ENCODE assay signal across 8 cellular contexts in the genomic region with DNA sequence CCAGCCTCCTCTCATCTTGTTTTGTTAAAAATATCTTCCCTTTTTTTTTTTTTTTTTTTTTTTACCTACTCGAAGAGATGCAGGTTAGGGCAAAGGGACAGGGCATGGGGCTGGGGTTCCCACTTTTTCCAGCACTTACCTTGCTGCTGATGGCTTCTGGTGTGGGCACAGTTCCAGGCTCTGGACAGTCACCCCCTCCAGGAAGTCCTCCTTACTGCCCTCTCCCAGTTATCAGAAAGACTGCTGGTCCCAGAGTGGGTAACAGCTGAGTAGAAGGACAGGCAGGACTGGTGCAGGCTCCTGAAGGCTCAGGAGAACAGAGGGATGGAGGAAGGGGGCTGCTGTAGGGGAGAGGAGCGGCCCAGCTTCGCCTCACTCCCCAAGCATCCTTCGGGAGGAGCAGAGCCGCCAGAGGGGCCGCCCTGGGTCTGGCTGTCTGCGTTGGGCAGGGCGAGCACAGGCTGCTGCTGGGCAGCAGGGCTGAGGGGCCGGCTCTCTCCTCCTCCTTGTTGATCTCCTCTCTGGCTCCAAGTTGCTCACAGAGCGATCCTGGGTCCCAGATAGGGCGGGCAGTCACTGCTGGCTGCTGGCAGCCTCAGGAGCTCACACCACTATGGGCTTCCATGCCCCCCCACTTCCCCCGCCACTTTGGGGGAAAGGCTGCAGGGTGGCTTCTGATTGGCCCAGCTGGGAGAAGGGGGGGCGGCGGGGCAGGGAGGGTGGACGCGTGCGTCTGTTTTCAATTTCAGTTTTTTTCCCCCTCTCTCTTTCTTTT. TPM values are rescaled to one million over a fixed set of nuclear protein-coding genes. Genes with fewer than 3 reads are reported as not detected.
A peak's percentile ranks its signal among the peaks of the same experiment; 100 is the strongest.
DNase-seq lines count a peak whose midpoint lies in the region; ATAC-seq lines count a peak whose summit lies in the region.

A gene (minus strand): TSS at position 588 of the 775 bp plus-strand sequence. CDS start 18,798 bp downstream, outside the sequence.

- POLR2A ChIA-PET in activated CD4-positive, alpha-beta memory T cell treated with anti-CD3 and anti-CD28 coated beads for 36 hours (lab: Charles Lee): no interaction called here

- no peaks in the 10 kb centered on the region for H3K9me3 Mint-ChIP-seq in activated CD4-positive, alpha-beta memory T cell treated with anti-CD3 and anti-CD28 coated beads for 36 hours
- H3K9me3 Mint-ChIP-seq in memory B cell: no peaks in the 10 kb centered on the region

- intact Hi-C loops in activated CD4-positive, alpha-beta memory T cell treated with anti-CD3 and anti-CD28 coated beads for 36 hours (cut with micrococcal nuclease): no loop called here

- CTCF ChIA-PET in activated CD4-positive, alpha-beta memory T cell treated with anti-CD3 and anti-CD28 coated beads for 36 hours (lab: Charles Lee): interaction anchor here (0.6 to 1.2 kb wide), 2 partner anchors 24 to 302 kb away, joined by 3 to 5 read pairs; no protein-coding TSS in a partner anchor

- H3K36me3 Mint-ChIP-seq in activated CD4-positive, alpha-beta memory T cell treated with anti-CD3 and anti-CD28 coated beads for 36 hours: no peaks in the 10 kb centered on the region
- H3K36me3 Mint-ChIP-seq in memory B cell: no peaks in the 10 kb centered on the region

- ATAC-seq in HG02885 (IDR thresholded peaks at IDR 0.05; ENCODE audit: poor library complexity, unreplicated experiment): peak; percentile 47
- ATAC-seq in memory B cell (ENCODE audit: low read depth): peak; percentile 78
- no peak for ATAC-seq in GM21381 (IDR thresholded peaks at IDR 0.05; ENCODE audit: unreplicated experiment)

- H3K4me3 Mint-ChIP-seq in activated CD4-positive, alpha-beta memory T cell treated with anti-CD3 and anti-CD28 coated beads for 36 hours: peak within 1 kb of the TSS; percentile 30
- H3K4me3 Mint-ChIP-seq in memory B cell: peak within 1 kb of the TSS; percentile 93

- peaks cover 7% of the 10 kb centered on the region for H3K4me1 Mint-ChIP-seq in activated CD4-positive, alpha-beta memory T cell treated with anti-CD3 and anti-CD28 coated beads for 36 hours (ENCODE audit: low read depth)
- peaks cover 16% of the 10 kb centered on the region for H3K4me1 Mint-ChIP-seq in memory B cell

- no peak within 1 kb of the TSS for H3K27ac Mint-ChIP-seq in activated CD4-positive, alpha-beta memory T cell treated with anti-CD3 and anti-CD28 coated beads for 36 hours
- peak within 1 kb of the TSS; percentile 29 for H3K27ac Mint-ChIP-seq in memory B cell

- DNase-seq in GM04504 (ENCODE audit: low read depth): peak; percentile 83
- peak; percentile 27 for DNase-seq in activated CD4-positive, alpha-beta memory T cell treated with anti-CD3 and anti-CD28 coated beads for 36 hours
- DNase-seq in effector CD8-positive, alpha-beta T cell (lab: John Stamatoyannopoulos, UW): peak; percentile 51
- DNase-seq in memory B cell (ENCODE audit: low spot score in 2 of 2): peak; percentile 25
- DNase-seq in stimulated activated CD8-positive, alpha-beta memory T cell treated with anti-CD3 and anti-CD28 coated beads, Interleukin-4, amount 100 ng/mL, for 24 hours (ENCODE audit: low read depth): peak; percentile 53
- no peak for DNase-seq in activated CD4-positive, CD25-positive, alpha-beta regulatory T cell treated with anti-CD3 and anti-CD28 coated beads, Interleukin-2, amount 50 U/mL, for 72 hours

- peaks cover 24% of the 10 kb centered on the region for H3K27me3 Mint-ChIP-seq in activated CD4-positive, alpha-beta memory T cell treated with anti-CD3 and anti-CD28 coated beads for 36 hours
- H3K27me3 Mint-ChIP-seq in memory B cell: peaks cover 2% of the 10 kb centered on the region

RNA-seq across cellular contexts. Expression of the gene that starts here (rescaled TPM):
- under 1 TPM; 0.21 to 0.34 TPM for total RNA-seq in activated CD4-positive, alpha-beta memory T cell treated with anti-CD3 and anti-CD28 coated beads for 36 hours

Comparison
In these comparisons a context has a peak if more than half of its experiments do, and no peak if none do; other contexts are left out.
1. Peak in DNase-seq in activated CD4-positive, alpha-beta memory T cell treated with anti-CD3 and anti-CD28 coated beads for 36 hours; RNA of the gene not detected or under 1 TPM.